ENCODE assay signal across 8 cellular contexts in genomic region chr10:68156373-68157185, GRCh38. TPM values are rescaled to one million over a fixed set of nuclear protein-coding genes. Genes with fewer than 3 reads are reported as not detected.
DNase-seq lines count a peak whose midpoint lies in the region; ATAC-seq and TF ChIP-seq lines count a peak whose summit lies in the region.

No MANE protein-coding gene starts in this region.

- ATAC-seq in T-helper 17 cell (peak; percentile 68), HG02981 (IDR thresholded peaks at IDR 0.05; ENCODE audit: unreplicated experiment) (no peak)

- no peaks in the 10 kb centered on the region for H3K36me3 Mint-ChIP-seq in T-helper 17 cell (ENCODE audit: low read depth)

- peaks cover 6% of the 10 kb centered on the region for H3K27me3 Mint-ChIP-seq in T-helper 17 cell

- H3K36me3 ChIP-seq in GM06990 (ENCODE audit: control insufficient read depth, insufficient read depth, low read length): no peaks in the 10 kb centered on the region

- H3K9me3 ChIP-seq in T-helper 17 cell (ENCODE audit: control insufficient read depth, low read length, poor library complexity, severe bottlenecking): no peaks in the 10 kb centered on the region

- H3K4me1 Mint-ChIP-seq in T-helper 17 cell: no peaks in the 10 kb centered on the region

- in situ Hi-C loops in astrocyte of the cerebellum (cut with HindIII; ENCODE audit: low sequenced_read_pairs): no loop called here

- no peak overlapping the region for H3K4me3 Mint-ChIP-seq in T-helper 17 cell

- TF ChIP-seq CTCF in GM06990 (IDR thresholded peaks at IDR 0.05; ENCODE audit: insufficient read depth, low read length, poor library complexity, severe bottlenecking): peak; percentile 59
- peak; percentile 83 for TF ChIP-seq CTCF in astrocyte of the cerebellum (IDR thresholded peaks at IDR 0.05; ENCODE audit: low read depth, low read length, missing control alignments)

- TF ChIP-seq RAD21 in Ishikawa (IDR thresholded peaks at IDR 0.05; ENCODE audit: low read depth): peak; percentile 94

- DNase-seq in GM06990 (ENCODE audit: extremely low read depth, insufficient read length) (no peak), T-helper 17 cell (peak; percentile 17 to 35 (median 31)), astrocyte of the cerebellum (ENCODE audit: low read depth) (peak; percentile 64), iPS-NIHi7 (ENCODE audit: extremely low spot score) (peak; percentile 55), NCI-H345 (lab: John Stamatoyannopoulos, UW) (no peak)
- peak; percentile 56 to 69 for DNase-seq in stimulated activated CD4-positive, alpha-beta T cell treated with anti-CD3 and anti-CD28 coated beads, Interleukin-2, amount 100 ng/mL, for 24 hours

- H3K4me3 ChIP-seq in GM06990 (replicated peaks; ENCODE audit: low read depth, low read length): no peak overlapping the region
- no peak overlapping the region for H3K4me3 ChIP-seq in astrocyte of the cerebellum (ENCODE audit: low read depth, low read length)

- no peak overlapping the region for H3K27ac Mint-ChIP-seq in T-helper 17 cell

- TF ChIP-seq EP300 in Ishikawa (IDR thresholded peaks at IDR 0.05; ENCODE audit: borderline replicate concordance): no peak

- H3K27me3 ChIP-seq in GM06990 (replicated peaks; ENCODE audit: control insufficient read depth, insufficient read depth, low read length): no peaks in the 10 kb centered on the region

TF ChIP-seq in Ishikawa, 13 proteins besides CTCF, POLR2A, EP300 and RAD21:
- TF ChIP-seq, protein P1, sequence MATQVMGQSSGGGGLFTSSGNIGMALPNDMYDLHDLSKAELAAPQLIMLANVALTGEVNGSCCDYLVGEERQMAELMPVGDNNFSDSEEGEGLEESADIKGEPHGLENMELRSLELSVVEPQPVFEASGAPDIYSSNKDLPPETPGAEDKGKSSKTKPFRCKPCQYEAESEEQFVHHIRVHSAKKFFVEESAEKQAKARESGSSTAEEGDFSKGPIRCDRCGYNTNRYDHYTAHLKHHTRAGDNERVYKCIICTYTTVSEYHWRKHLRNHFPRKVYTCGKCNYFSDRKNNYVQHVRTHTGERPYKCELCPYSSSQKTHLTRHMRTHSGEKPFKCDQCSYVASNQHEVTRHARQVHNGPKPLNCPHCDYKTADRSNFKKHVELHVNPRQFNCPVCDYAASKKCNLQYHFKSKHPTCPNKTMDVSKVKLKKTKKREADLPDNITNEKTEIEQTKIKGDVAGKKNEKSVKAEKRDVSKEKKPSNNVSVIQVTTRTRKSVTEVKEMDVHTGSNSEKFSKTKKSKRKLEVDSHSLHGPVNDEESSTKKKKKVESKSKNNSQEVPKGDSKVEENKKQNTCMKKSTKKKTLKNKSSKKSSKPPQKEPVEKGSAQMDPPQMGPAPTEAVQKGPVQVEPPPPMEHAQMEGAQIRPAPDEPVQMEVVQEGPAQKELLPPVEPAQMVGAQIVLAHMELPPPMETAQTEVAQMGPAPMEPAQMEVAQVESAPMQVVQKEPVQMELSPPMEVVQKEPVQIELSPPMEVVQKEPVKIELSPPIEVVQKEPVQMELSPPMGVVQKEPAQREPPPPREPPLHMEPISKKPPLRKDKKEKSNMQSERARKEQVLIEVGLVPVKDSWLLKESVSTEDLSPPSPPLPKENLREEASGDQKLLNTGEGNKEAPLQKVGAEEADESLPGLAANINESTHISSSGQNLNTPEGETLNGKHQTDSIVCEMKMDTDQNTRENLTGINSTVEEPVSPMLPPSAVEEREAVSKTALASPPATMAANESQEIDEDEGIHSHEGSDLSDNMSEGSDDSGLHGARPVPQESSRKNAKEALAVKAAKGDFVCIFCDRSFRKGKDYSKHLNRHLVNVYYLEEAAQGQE (IDR thresholded peaks at IDR 0.05; ENCODE audit: low read depth): no peak
- TF ChIP-seq TCF12 (IDR thresholded peaks at IDR 0.05; ENCODE audit: low read depth) (no peak), FOXM1 (IDR thresholded peaks at IDR 0.05; ENCODE audit: borderline replicate concordance, low read depth) (no peak), TAF1 (IDR thresholded peaks at IDR 0.05; ENCODE audit: low read depth) (no peak), YY1 (IDR thresholded peaks at IDR 0.05; ENCODE audit: low read depth) (no peak), NFIC (IDR thresholded peaks at IDR 0.05) (no peak), EGR1 (IDR thresholded peaks at IDR 0.05) (no peak), CEBPB (IDR thresholded peaks at IDR 0.05) (no peak), MAX (IDR thresholded peaks at IDR 0.05) (no peak), TEAD4 (IDR thresholded peaks at IDR 0.05) (no peak), ZBTB7A (IDR thresholded peaks at IDR 0.05; ENCODE audit: low read depth) (no peak), USF1 (IDR thresholded peaks at IDR 0.05) (no peak), CREB1 (IDR thresholded peaks at IDR 0.05; ENCODE audit: low read depth) (no peak)

RNA-seq across cellular contexts. Expression of gene MYPN, which starts 47.3 kb away (rescaled TPM):
- not detected for total RNA-seq in T-helper 17 cell

Comparison
In these comparisons a context has a peak if more than half of its experiments do, and no peak if none do; other contexts are left out.
1. DNase-seq: peak in T-helper 17 cell (3 of 3), astrocyte of the cerebellum (single experiment), iPS-NIHi7 (single experiment) and stimulated activated CD4-positive, alpha-beta T cell treated with anti-CD3 and anti-CD28 coated beads, Interleukin-2, amount 100 ng/mL, for 24 hours (2 of 2); none in GM06990 (single experiment) and NCI-H345 (single experiment).